Comparison of ENCODE assay signal across 9 cellular contexts in genomic region chr9:109166771-109167601, GRCh38. TPM values are rescaled to one million over a fixed set of nuclear protein-coding genes. Genes with fewer than 3 reads are reported as not detected.
DNase-seq lines count a peak whose midpoint lies in the region; ATAC-seq, FAIRE-seq and TF ChIP-seq lines count a peak whose summit lies in the region.
"Had no signal": no experiment of that assay in that cellular context is flagged by ENCODE, and none has a peak within 500 bp of the region (broad histone marks: within the 10 kb centered on the region; RNA-seq: fewer than 3 reads in every experiment).

A gene with protein sequence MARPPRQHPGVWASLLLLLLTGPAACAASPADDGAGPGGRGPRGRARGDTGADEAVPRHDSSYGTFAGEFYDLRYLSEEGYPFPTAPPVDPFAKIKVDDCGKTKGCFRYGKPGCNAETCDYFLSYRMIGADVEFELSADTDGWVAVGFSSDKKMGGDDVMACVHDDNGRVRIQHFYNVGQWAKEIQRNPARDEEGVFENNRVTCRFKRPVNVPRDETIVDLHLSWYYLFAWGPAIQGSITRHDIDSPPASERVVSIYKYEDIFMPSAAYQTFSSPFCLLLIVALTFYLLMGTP (minus strand): TSS chr9:109167249. CDS start chr9:109167138, 111 bp downstream.

- in situ Hi-C loops in gastrocnemius medialis (cut with MboI; ENCODE audit: low sequenced_read_pairs in 4 of 4), result no loop called here

- peaks cover 17% of the 10 kb centered on the region for H3K27me3 ChIP-seq in bronchial epithelial cell (ENCODE audit: control insufficient read depth, insufficient read depth, low read length)
- peaks cover 32 to 59% of the 10 kb centered on the region in 2 experiments for H3K27me3 ChIP-seq in mesenchymal stem cell (ENCODE audit: control insufficient read depth in 1 of 2, insufficient read depth in 1 of 2, low read length in 2 of 2)
- H3K27me3 ChIP-seq in thymus (ENCODE audit: control insufficient read depth, insufficient read depth), result peaks cover 29% of the 10 kb centered on the region
- H3K27me3 ChIP-seq in gastrocnemius medialis, result peaks cover 11 to 26% (median 19%) of the 10 kb centered on the region in 3 donors

- no peaks in the 10 kb centered on the region for H3K9me3 Mint-ChIP-seq in activated CD4-positive, alpha-beta memory T cell treated with anti-CD3 and anti-CD28 coated beads for 36 hours
- no peaks in the 10 kb centered on the region for H3K9me3 Mint-ChIP-seq in activated CD4-positive, alpha-beta memory T cell treated with anti-CD3 and anti-CD28 coated beads, Interleukin-2, amount 10 ng/mL, durations not matched to agents 7 days and 5 days
- no peaks in the 10 kb centered on the region for H3K9me3 Mint-ChIP-seq in natural killer cell

- H3K4me3 Mint-ChIP-seq in activated CD4-positive, alpha-beta memory T cell treated with anti-CD3 and anti-CD28 coated beads for 36 hours, result peak within 1 kb of the TSS; percentile 6
- H3K4me3 Mint-ChIP-seq in activated CD4-positive, alpha-beta memory T cell treated with anti-CD3 and anti-CD28 coated beads, Interleukin-2, amount 10 ng/mL, durations not matched to agents 7 days and 5 days, result no peak within 1 kb of the TSS
- H3K4me3 Mint-ChIP-seq in natural killer cell, result no peak within 1 kb of the TSS

- peaks cover 51% of the 10 kb centered on the region for H3K27me3 Mint-ChIP-seq in activated CD4-positive, alpha-beta memory T cell treated with anti-CD3 and anti-CD28 coated beads for 36 hours
- H3K27me3 Mint-ChIP-seq in activated CD4-positive, alpha-beta memory T cell treated with anti-CD3 and anti-CD28 coated beads, Interleukin-2, amount 10 ng/mL, durations not matched to agents 7 days and 5 days, result peaks cover 41% of the 10 kb centered on the region
- peaks cover 50 to 81% of the 10 kb centered on the region in 2 donors for H3K27me3 Mint-ChIP-seq in natural killer cell (ENCODE audit: low read depth in 2 of 2)

- TF ChIP-seq POLR2A in gastrocnemius medialis (IDR thresholded peaks at IDR 0.05) (no peak), H54 (IDR thresholded peaks at IDR 0.05; ENCODE audit: low read depth, low read length) (no peak)

- no peak within 1 kb of the TSS for H2BK15ac ChIP-seq in mesenchymal stem cell (ENCODE audit: low read depth, poor library complexity, severe bottlenecking)

- H2AK5ac ChIP-seq in mesenchymal stem cell (ENCODE audit: low read length, severe bottlenecking), result no peak within 1 kb of the TSS

- H3K4me1 Mint-ChIP-seq in activated CD4-positive, alpha-beta memory T cell treated with anti-CD3 and anti-CD28 coated beads for 36 hours (ENCODE audit: low read depth), result peaks cover 5% of the 10 kb centered on the region
- peaks cover 6% of the 10 kb centered on the region for H3K4me1 Mint-ChIP-seq in activated CD4-positive, alpha-beta memory T cell treated with anti-CD3 and anti-CD28 coated beads, Interleukin-2, amount 10 ng/mL, durations not matched to agents 7 days and 5 days
- peaks cover 0 to 5% of the 10 kb centered on the region in 2 donors for H3K4me1 Mint-ChIP-seq in natural killer cell

- H2BK5ac ChIP-seq in mesenchymal stem cell (ENCODE audit: low read depth, low read length, poor library complexity, severe bottlenecking), result no peak within 1 kb of the TSS

- POLR2A ChIA-PET in activated CD4-positive, alpha-beta memory T cell treated with anti-CD3 and anti-CD28 coated beads for 36 hours (lab: Charles Lee), result no interaction called here
- POLR2A ChIA-PET in activated CD4-positive, alpha-beta memory T cell treated with anti-CD3 and anti-CD28 coated beads, Interleukin-2, amount 10 ng/mL, durations not matched to agents 7 days and 5 days (lab: Charles Lee), result no interaction called here

- H3K4me2 ChIP-seq in mesenchymal stem cell (ENCODE audit: low read length, poor library complexity, severe bottlenecking), result peak within 1 kb of the TSS; percentile 80

- ATAC-seq in gastrocnemius medialis (no peak), natural killer cell (no peak)

- no peak within 1 kb of the TSS for H2BK120ac ChIP-seq in mesenchymal stem cell (ENCODE audit: low read depth, low read length)

- H3K18ac ChIP-seq in mesenchymal stem cell (ENCODE audit: low read depth in 1 of 2, low read length in 2 of 2), result no peak within 1 kb of the TSS

- DNase-seq in activated CD4-positive, alpha-beta memory T cell treated with anti-CD3 and anti-CD28 coated beads for 36 hours, result no peak
- DNase-seq in activated CD4-positive, alpha-beta memory T cell treated with anti-CD3 and anti-CD28 coated beads, Interleukin-2, amount 10 ng/mL, durations not matched to agents 7 days and 5 days, result no peak
- DNase-seq in bronchial epithelial cell (ENCODE audit: low read depth) (no peak), mesenchymal stem cell (no peak), gastrocnemius medialis (no peak), H54 (ENCODE audit: insufficient read length, low spot score) (no peak), natural killer cell (no peak)
- DNase-seq: central memory CD4-positive, alpha-beta T cell had no signal

- H3K36me3 ChIP-seq in bronchial epithelial cell (ENCODE audit: control insufficient read depth, insufficient read depth, low read length), result no peaks in the 10 kb centered on the region
- H3K36me3 ChIP-seq in mesenchymal stem cell (ENCODE audit: control insufficient read depth in 1 of 2, insufficient read depth in 2 of 2, low read depth in 1 of 2, low read length in 2 of 2), result no peaks in the 10 kb centered on the region
- H3K36me3 ChIP-seq in thymus (ENCODE audit: control insufficient read depth, insufficient read depth), result no peaks in the 10 kb centered on the region
- no peaks in the 10 kb centered on the region for H3K36me3 ChIP-seq in gastrocnemius medialis

- H3K27ac ChIP-seq in mesenchymal stem cell (ENCODE audit: low read length, poor library complexity, severe bottlenecking), result no peak within 1 kb of the TSS
- H3K27ac ChIP-seq in thymus (ENCODE audit: low read depth), result no peak within 1 kb of the TSS
- H3K27ac ChIP-seq in gastrocnemius medialis, result no peak within 1 kb of the TSS

- peaks cover 3% of the 10 kb centered on the region for H3K4me1 ChIP-seq in mesenchymal stem cell (ENCODE audit: control insufficient read depth, insufficient read depth, low read depth, low read length)
- no peaks in the 10 kb centered on the region for H3K4me1 ChIP-seq in thymus (ENCODE audit: control insufficient read depth, insufficient read depth, low read length)
- H3K4me1 ChIP-seq in gastrocnemius medialis, result no peaks in the 10 kb centered on the region

- no peak within 1 kb of the TSS for H3K14ac ChIP-seq in mesenchymal stem cell (ENCODE audit: low read length in 2 of 2)

- H3K79me1 ChIP-seq in mesenchymal stem cell (replicated peaks; ENCODE audit: low read length, poor library complexity, severe bottlenecking), result no peaks in the 10 kb centered on the region

- no peak within 1 kb of the TSS for H4K91ac ChIP-seq in mesenchymal stem cell (ENCODE audit: low read length)

- intact Hi-C loops in activated CD4-positive, alpha-beta memory T cell treated with anti-CD3 and anti-CD28 coated beads for 36 hours (cut with micrococcal nuclease), result no loop called here
- intact Hi-C loops in gastrocnemius medialis (cut with DNase I; ENCODE audit: low total_unique reads) (no loop called here), natural killer cell (cut with micrococcal nuclease) (no loop called here)

- FAIRE-seq in bronchial epithelial cell (lab: Jason Lieb, UNC), result no peak
- FAIRE-seq in H54 (lab: Jason Lieb, UNC), result no peak

- CTCF ChIA-PET in activated CD4-positive, alpha-beta memory T cell treated with anti-CD3 and anti-CD28 coated beads for 36 hours (lab: Charles Lee), result no interaction called here
- CTCF ChIA-PET in activated CD4-positive, alpha-beta memory T cell treated with anti-CD3 and anti-CD28 coated beads, Interleukin-2, amount 10 ng/mL, durations not matched to agents 7 days and 5 days (lab: Charles Lee), result no interaction called here

- WGBS in mesenchymal stem cell, result 9% methylated on average over 31 of the region's 86 CpGs
- 9% methylated on average over 85 of the region's 86 CpGs for WGBS in thymus

- H3K9ac ChIP-seq in mesenchymal stem cell (ENCODE audit: low read length), result no peak within 1 kb of the TSS

- no peak within 1 kb of the TSS for H4K8ac ChIP-seq in mesenchymal stem cell (ENCODE audit: low read length)

- H3K9me3 ChIP-seq in mesenchymal stem cell (ENCODE audit: control insufficient read depth, low read length) (peaks cover 11% of the 10 kb centered on the region), thymus (ENCODE audit: control insufficient read depth) (peaks cover 1% of the 10 kb centered on the region), gastrocnemius medialis (no peaks in the 10 kb centered on the region)

- no peak within 1 kb of the TSS for H2BK12ac ChIP-seq in mesenchymal stem cell (ENCODE audit: low read length in 2 of 2)

- no peak within 1 kb of the TSS for H3K23ac ChIP-seq in mesenchymal stem cell (ENCODE audit: low read length in 2 of 2)

- no peak for TF ChIP-seq CTCF in bronchial epithelial cell (IDR thresholded peaks at IDR 0.05; ENCODE audit: insufficient read depth, low read length, severe bottlenecking)
- no peak for TF ChIP-seq CTCF in gastrocnemius medialis (IDR thresholded peaks at IDR 0.05 in 4 of 5, conservative IDR thresholded peaks at IDR 0.05 in 1 of 5)
- TF ChIP-seq CTCF in natural killer cell (IDR thresholded peaks at IDR 0.05), result no peak

- peak within 1 kb of the TSS; percentile 22 for H3K4me3 ChIP-seq in bronchial epithelial cell (ENCODE audit: low read depth, low read length)
- peak within 1 kb of the TSS; percentile 45 to 61 for H3K4me3 ChIP-seq in mesenchymal stem cell (ENCODE audit: insufficient read depth in 1 of 2, low read depth in 1 of 2, low read length in 2 of 2)
- H3K4me3 ChIP-seq in thymus (ENCODE audit: low read length), result peak within 1 kb of the TSS; percentile 20
- no peak within 1 kb of the TSS for H3K4me3 ChIP-seq in gastrocnemius medialis

- H3K27ac Mint-ChIP-seq in activated CD4-positive, alpha-beta memory T cell treated with anti-CD3 and anti-CD28 coated beads for 36 hours, result no peak within 1 kb of the TSS
- H3K27ac Mint-ChIP-seq in activated CD4-positive, alpha-beta memory T cell treated with anti-CD3 and anti-CD28 coated beads, Interleukin-2, amount 10 ng/mL, durations not matched to agents 7 days and 5 days, result no peak within 1 kb of the TSS
- no peak within 1 kb of the TSS for H3K27ac Mint-ChIP-seq in natural killer cell

- H3K4ac ChIP-seq in mesenchymal stem cell (ENCODE audit: low read depth in 1 of 2, low read length in 2 of 2), result no peak within 1 kb of the TSS

- H2AFZ ChIP-seq in mesenchymal stem cell (ENCODE audit: low read depth, low read length), result no peak within 1 kb of the TSS

- H3K36me3 Mint-ChIP-seq in activated CD4-positive, alpha-beta memory T cell treated with anti-CD3 and anti-CD28 coated beads for 36 hours, result no peaks in the 10 kb centered on the region
- H3K36me3 Mint-ChIP-seq in activated CD4-positive, alpha-beta memory T cell treated with anti-CD3 and anti-CD28 coated beads, Interleukin-2, amount 10 ng/mL, durations not matched to agents 7 days and 5 days (ENCODE audit: low read depth), result no peaks in the 10 kb centered on the region
- no peaks in the 10 kb centered on the region for H3K36me3 Mint-ChIP-seq in natural killer cell

RNA-seq across cellular contexts. Expression of the gene that starts here (rescaled TPM):
- not detected for total RNA-seq in activated CD4-positive, alpha-beta memory T cell treated with anti-CD3 and anti-CD28 coated beads for 36 hours
- not detected for total RNA-seq in activated CD4-positive, alpha-beta memory T cell treated with anti-CD3 and anti-CD28 coated beads, Interleukin-2, amount 10 ng/mL, durations not matched to agents 7 days and 5 days
- under 0.01 TPM in 1 of 2 replicates, not detected in the other for total RNA-seq in bronchial epithelial cell
- polyA plus RNA-seq in mesenchymal stem cell (2013, experiment 1 of 2), result not detected
- polyA plus RNA-seq in mesenchymal stem cell (2013, experiment 2 of 2), result 0.01 TPM
- polyA plus RNA-seq in thymus, result 0.07 TPM
- total RNA-seq in gastrocnemius medialis, result under 1 TPM in 1 of 4 donors, not detected in 3; 0.02 TPM
- not detected for total RNA-seq in natural killer cell

Comparison
In these comparisons a context has a peak if more than half of its experiments do, and no peak if none do; other contexts are left out.
1. H3K4me3 ChIP-seq: peak in bronchial epithelial cell (single experiment), mesenchymal stem cell (2 of 2) and thymus (single experiment); none in gastrocnemius medialis (0 of 4).